24 cellular contexts compared by ENCODE assay signal in genomic region chr21:38879912-38880577, GRCh38.
DNase-seq lines count a peak whose midpoint lies in the region; ATAC-seq and TF ChIP-seq lines count a peak whose summit lies in the region.
"Had no signal": no experiment of that assay in that cellular context is flagged by ENCODE, and none has a peak within 500 bp of the region (broad histone marks: within the 10 kb centered on the region; RNA-seq: fewer than 3 reads in every experiment).

No MANE protein-coding gene starts in this region.

- H3K27me3 ChIP-seq in psoas muscle (ENCODE audit: insufficient read depth in 3 of 3, low read length in 2 of 3): peaks cover 0 to 2% (median 0%) of the 10 kb centered on the region in 3 donors
- H3K27me3 ChIP-seq: SJCRH30 had no signal

- no peaks in the 10 kb centered on the region for H3K36me3 ChIP-seq in psoas muscle (ENCODE audit: insufficient read depth in 1 of 2, low read depth in 1 of 2)
- H3K36me3 ChIP-seq: SJCRH30 had no signal

- H3K9me3 ChIP-seq in psoas muscle: peaks cover 8% of the 10 kb centered on the region
- H3K9me3 ChIP-seq: SJCRH30 had no signal

- H3K9me3 Mint-ChIP-seq in activated T-helper 17 cell treated with anti-CD3 and anti-CD28 coated beads, Interleukin-2, amount 50 U/mL, for 72 hours: peaks cover 14% of the 10 kb centered on the region

- TF ChIP-seq CTCF in fibroblast of villous mesenchyme (IDR thresholded peaks at IDR 0.05; ENCODE audit: insufficient read depth, low read depth, low read length): no peak
- no peak for TF ChIP-seq CTCF in psoas muscle (IDR thresholded peaks at IDR 0.05)

- WGBS in psoas muscle, 3 donors: 43 to 58% (median 47%) methylated on average over 4 of the region's 4 CpGs

- H3K27ac ChIP-seq in psoas muscle: peak overlapping the region; percentile 44
- H3K27ac ChIP-seq: 22Rv1, C4-2B, PC-9, SJCRH30 had no signal

- no peak overlapping the region for H3K27ac Mint-ChIP-seq in activated T-helper 17 cell treated with anti-CD3 and anti-CD28 coated beads, Interleukin-2, amount 50 U/mL, for 72 hours
- H3K27ac Mint-ChIP-seq: B cell had no signal

- peaks cover 13% of the 10 kb centered on the region for H3K27me3 Mint-ChIP-seq in activated T-helper 17 cell treated with anti-CD3 and anti-CD28 coated beads, Interleukin-2, amount 50 U/mL, for 72 hours

- peak; percentile 37 for ATAC-seq in activated T-helper 17 cell treated with anti-CD3 and anti-CD28 coated beads, Interleukin-2, amount 50 U/mL, for 72 hours (replicated peaks)
- ATAC-seq in psoas muscle: peak in 3 of 4 donors; percentile 38 to 76 (median 40)
- ATAC-seq: Right ventricle myocardium inferior, SK-N-SH treated with all-trans-retinoic acid at 6 μM for 48 hours had no signal

- H3K4me3 Mint-ChIP-seq in activated T-helper 17 cell treated with anti-CD3 and anti-CD28 coated beads, Interleukin-2, amount 50 U/mL, for 72 hours: no peak overlapping the region
- H3K4me3 Mint-ChIP-seq: B cell had no signal

- no peaks in the 10 kb centered on the region for H3K4me1 Mint-ChIP-seq in activated T-helper 17 cell treated with anti-CD3 and anti-CD28 coated beads, Interleukin-2, amount 50 U/mL, for 72 hours
- H3K4me1 Mint-ChIP-seq: B cell had no signal

- DNase-seq in NCI-H1105 treated with DMSO at 0.1 percent for 48 hours (lab: John Stamatoyannopoulos, UW) (peak; percentile 15), NCI-H1105 (lab: John Stamatoyannopoulos, UW) (no peak), fibroblast of villous mesenchyme (ENCODE audit: low read depth) (peak; percentile 40), psoas muscle (no peak), mesenteric fat pad (ENCODE audit: low spot score) (no peak), cerebellar nuclear complex (lab: John Stamatoyannopoulos, UW) (no peak)
- no peak for DNase-seq in activated T-cell treated with anti-CD3 and anti-CD28 coated beads, Interleukin-2, amount 50 U/mL, for 48 hours
- DNase-seq: Calu3, DMS79 treated with DMSO at 0.1 percent for 48 hours, GF-D8, KG1, NCI-H1092, NCI-H1436 treated with DMSO at 0.1 percent for 48 hours, NCI-H187 treated with DMSO at 0.1 percent for 48 hours, NCI-H446, NCI-H524 treated with DMSO at 0.1 percent for 48 hours, PC-9, SJCRH30 had no signal

- intact Hi-C loops in psoas muscle (cut with DNase I): no loop called here

- H3K4me3 ChIP-seq in fibroblast of villous mesenchyme (ENCODE audit: low read depth, low read length) (no peak overlapping the region), psoas muscle (no peak overlapping the region)
- H3K4me3 ChIP-seq: PC-9, SJCRH30 had no signal

- no peaks in the 10 kb centered on the region for H3K36me3 Mint-ChIP-seq in activated T-helper 17 cell treated with anti-CD3 and anti-CD28 coated beads, Interleukin-2, amount 50 U/mL, for 72 hours (ENCODE audit: low read depth)

- no peaks in the 10 kb centered on the region for H3K4me1 ChIP-seq in psoas muscle
- H3K4me1 ChIP-seq: SJCRH30 had no signal

Comparison
In these comparisons a context has a peak if more than half of its experiments do, and no peak if none do; other contexts are left out.
1. DNase-seq: peak in NCI-H1105 treated with DMSO at 0.1 percent for 48 hours (single experiment) and fibroblast of villous mesenchyme (single experiment); none in NCI-H1105 (single experiment), psoas muscle (0 of 2), mesenteric fat pad (single experiment), activated T-cell treated with anti-CD3 and anti-CD28 coated beads, Interleukin-2, amount 50 U/mL, for 48 hours (0 of 2) and cerebellar nuclear complex (0 of 2).